Comparison of ENCODE assay signal across 2 cellular contexts in the genomic region with DNA sequence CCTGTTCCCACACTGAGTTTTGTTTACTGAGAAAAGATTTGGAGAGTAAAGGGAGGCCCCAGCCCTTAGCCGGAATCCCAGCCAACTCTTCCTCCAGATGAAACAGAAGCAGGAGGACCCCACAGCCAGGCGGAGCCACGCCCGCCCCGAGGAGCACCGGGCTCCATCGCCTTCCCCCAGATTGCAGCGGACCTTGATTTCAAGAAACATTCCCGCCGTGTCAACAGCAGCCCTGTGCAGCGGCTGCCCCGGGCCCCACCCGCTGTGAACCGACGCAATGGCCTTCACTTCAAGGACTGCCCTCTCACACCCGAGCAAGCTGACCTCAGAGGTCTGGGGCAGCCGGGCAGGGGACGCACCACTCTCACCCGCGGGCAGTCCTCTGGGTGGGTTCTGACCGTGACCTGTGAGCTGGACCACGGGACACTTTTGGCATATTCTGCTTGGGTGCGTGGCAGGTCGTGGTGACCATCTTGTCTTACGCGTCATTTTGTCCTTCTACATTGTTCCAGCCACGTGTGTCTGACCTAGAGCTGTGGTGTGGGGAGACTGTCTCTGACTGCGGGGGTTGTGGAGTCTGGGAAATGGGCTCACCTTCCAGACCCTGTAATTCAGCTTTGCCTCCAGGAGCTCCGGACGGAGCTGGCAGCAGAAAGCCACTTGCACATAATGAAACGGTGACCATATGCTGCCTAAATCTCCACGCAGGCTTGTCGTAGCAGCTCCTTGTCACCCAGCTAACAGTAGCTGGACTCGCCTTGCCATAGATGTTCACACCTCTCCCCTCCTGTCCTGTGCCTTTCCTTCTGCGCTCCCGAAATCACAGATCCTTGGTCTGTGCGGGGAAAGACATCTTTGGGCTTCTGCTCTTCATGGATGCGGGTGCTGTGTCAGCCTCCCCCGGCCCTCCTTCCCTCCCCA.
TF ChIP-seq lines count a peak whose summit lies in the region.

No MANE protein-coding gene starts in this region.

TF ChIP-seq in GM12878, 131 proteins besides CTCF, POLR2A, EP300 and RAD21:
- TF ChIP-seq NRF1 (conservative IDR thresholded peaks at IDR 0.05; ENCODE audit: low read depth, low read length) (no peak), MEF2A (IDR thresholded peaks at IDR 0.05; ENCODE audit: insufficient read depth, low read depth, low read length) (no peak), TAF1 (IDR thresholded peaks at IDR 0.05; ENCODE audit: borderline replicate concordance, low read depth, low read length) (no peak), MXI1 (IDR thresholded peaks at IDR 0.05; ENCODE audit: low read depth, low read length) (no peak), SMC3 (IDR thresholded peaks at IDR 0.05; ENCODE audit: borderline replicate concordance, low read length) (no peak), KDM1A (IDR thresholded peaks at IDR 0.05; ENCODE audit: borderline replicate concordance) (no peak), IRF4 (IDR thresholded peaks at IDR 0.05; ENCODE audit: low read depth, low read length) (no peak), YY1 (IDR thresholded peaks at IDR 0.05; ENCODE audit: low read depth, low read length) (no peak), RCOR1 (conservative IDR thresholded peaks at IDR 0.05; ENCODE audit: low read depth, low read length) (no peak), CBX3 (IDR thresholded peaks at IDR 0.05; ENCODE audit: borderline replicate concordance, low read depth) (no peak), SPI1 (IDR thresholded peaks at IDR 0.05; ENCODE audit: borderline replicate concordance, insufficient read depth, low read depth, low read length) (no peak), EZH2 (IDR thresholded peaks at IDR 0.05; ENCODE audit: borderline replicate concordance, control insufficient read depth, low read depth, low read length) (no peak), TCF3 (IDR thresholded peaks at IDR 0.05; ENCODE audit: borderline replicate concordance, insufficient read depth, low read depth, low read length) (no peak), PBX3 (IDR thresholded peaks at IDR 0.05; ENCODE audit: insufficient replicate concordance, low read depth, low read length) (no peak), ASH2L (IDR thresholded peaks at IDR 0.05; ENCODE audit: borderline replicate concordance, low read depth) (no peak), FOXM1 (IDR thresholded peaks at IDR 0.05; ENCODE audit: low read depth, low read length) (no peak), PRDM15 (CRISPR knock-in tag; IDR thresholded peaks at IDR 0.05) (no peak), BHLHE40 (IDR thresholded peaks at IDR 0.05; ENCODE audit: borderline replicate concordance in 1 of 2, low read depth in 2 of 2, low read length in 1 of 2) (no peak)
- TF ChIP-seq, protein P1, sequence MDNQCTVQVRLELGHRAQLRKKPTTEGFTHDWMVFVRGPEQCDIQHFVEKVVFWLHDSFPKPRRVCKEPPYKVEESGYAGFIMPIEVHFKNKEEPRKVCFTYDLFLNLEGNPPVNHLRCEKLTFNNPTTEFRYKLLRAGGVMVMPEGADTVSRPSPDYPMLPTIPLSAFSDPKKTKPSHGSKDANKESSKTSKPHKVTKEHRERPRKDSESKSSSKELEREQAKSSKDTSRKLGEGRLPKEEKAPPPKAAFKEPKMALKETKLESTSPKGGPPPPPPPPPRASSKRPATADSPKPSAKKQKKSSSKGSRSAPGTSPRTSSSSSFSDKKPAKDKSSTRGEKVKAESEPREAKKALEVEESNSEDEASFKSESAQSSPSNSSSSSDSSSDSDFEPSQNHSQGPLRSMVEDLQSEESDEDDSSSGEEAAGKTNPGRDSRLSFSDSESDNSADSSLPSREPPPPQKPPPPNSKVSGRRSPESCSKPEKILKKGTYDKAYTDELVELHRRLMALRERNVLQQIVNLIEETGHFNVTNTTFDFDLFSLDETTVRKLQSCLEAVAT (IDR thresholded peaks at IDR 0.05), result no peak

TF ChIP-seq in liver, 16 proteins besides CTCF, POLR2A, EP300 and RAD21:
- TF ChIP-seq RXRA (IDR thresholded peaks at IDR 0.05), result no peak
- no peak for TF ChIP-seq FOXA1 (IDR thresholded peaks at IDR 0.05)
- TF ChIP-seq, protein P2, sequence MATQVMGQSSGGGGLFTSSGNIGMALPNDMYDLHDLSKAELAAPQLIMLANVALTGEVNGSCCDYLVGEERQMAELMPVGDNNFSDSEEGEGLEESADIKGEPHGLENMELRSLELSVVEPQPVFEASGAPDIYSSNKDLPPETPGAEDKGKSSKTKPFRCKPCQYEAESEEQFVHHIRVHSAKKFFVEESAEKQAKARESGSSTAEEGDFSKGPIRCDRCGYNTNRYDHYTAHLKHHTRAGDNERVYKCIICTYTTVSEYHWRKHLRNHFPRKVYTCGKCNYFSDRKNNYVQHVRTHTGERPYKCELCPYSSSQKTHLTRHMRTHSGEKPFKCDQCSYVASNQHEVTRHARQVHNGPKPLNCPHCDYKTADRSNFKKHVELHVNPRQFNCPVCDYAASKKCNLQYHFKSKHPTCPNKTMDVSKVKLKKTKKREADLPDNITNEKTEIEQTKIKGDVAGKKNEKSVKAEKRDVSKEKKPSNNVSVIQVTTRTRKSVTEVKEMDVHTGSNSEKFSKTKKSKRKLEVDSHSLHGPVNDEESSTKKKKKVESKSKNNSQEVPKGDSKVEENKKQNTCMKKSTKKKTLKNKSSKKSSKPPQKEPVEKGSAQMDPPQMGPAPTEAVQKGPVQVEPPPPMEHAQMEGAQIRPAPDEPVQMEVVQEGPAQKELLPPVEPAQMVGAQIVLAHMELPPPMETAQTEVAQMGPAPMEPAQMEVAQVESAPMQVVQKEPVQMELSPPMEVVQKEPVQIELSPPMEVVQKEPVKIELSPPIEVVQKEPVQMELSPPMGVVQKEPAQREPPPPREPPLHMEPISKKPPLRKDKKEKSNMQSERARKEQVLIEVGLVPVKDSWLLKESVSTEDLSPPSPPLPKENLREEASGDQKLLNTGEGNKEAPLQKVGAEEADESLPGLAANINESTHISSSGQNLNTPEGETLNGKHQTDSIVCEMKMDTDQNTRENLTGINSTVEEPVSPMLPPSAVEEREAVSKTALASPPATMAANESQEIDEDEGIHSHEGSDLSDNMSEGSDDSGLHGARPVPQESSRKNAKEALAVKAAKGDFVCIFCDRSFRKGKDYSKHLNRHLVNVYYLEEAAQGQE (IDR thresholded peaks at IDR 0.05), result no peak
- TF ChIP-seq, protein P3, sequence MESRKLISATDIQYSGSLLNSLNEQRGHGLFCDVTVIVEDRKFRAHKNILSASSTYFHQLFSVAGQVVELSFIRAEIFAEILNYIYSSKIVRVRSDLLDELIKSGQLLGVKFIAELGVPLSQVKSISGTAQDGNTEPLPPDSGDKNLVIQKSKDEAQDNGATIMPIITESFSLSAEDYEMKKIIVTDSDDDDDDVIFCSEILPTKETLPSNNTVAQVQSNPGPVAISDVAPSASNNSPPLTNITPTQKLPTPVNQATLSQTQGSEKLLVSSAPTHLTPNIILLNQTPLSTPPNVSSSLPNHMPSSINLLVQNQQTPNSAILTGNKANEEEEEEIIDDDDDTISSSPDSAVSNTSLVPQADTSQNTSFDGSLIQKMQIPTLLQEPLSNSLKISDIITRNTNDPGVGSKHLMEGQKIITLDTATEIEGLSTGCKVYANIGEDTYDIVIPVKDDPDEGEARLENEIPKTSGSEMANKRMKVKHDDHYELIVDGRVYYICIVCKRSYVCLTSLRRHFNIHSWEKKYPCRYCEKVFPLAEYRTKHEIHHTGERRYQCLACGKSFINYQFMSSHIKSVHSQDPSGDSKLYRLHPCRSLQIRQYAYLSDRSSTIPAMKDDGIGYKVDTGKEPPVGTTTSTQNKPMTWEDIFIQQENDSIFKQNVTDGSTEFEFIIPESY (IDR thresholded peaks at IDR 0.05), result no peak
- TF ChIP-seq, protein P4, sequence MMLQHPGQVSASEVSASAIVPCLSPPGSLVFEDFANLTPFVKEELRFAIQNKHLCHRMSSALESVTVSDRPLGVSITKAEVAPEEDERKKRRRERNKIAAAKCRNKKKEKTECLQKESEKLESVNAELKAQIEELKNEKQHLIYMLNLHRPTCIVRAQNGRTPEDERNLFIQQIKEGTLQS (IDR thresholded peaks at IDR 0.05), result no peak
- TF ChIP-seq TAF1 (conservative IDR thresholded peaks at IDR 0.05), result no peak
- TF ChIP-seq HNF4A (conservative IDR thresholded peaks at IDR 0.05), result no peak
- no peak for TF ChIP-seq FOXA2 (IDR thresholded peaks at IDR 0.05)
- no peak for TF ChIP-seq SP1 (IDR thresholded peaks at IDR 0.05)
- no peak for TF ChIP-seq HNF4G (IDR thresholded peaks at IDR 0.05)
- TF ChIP-seq MAX (IDR thresholded peaks at IDR 0.05), result no peak
- no peak for TF ChIP-seq JUND (IDR thresholded peaks at IDR 0.05)
- no peak for TF ChIP-seq YY1 (IDR thresholded peaks at IDR 0.05)
- no peak for TF ChIP-seq GABPA (IDR thresholded peaks at IDR 0.05 in 1 of 2, conservative IDR thresholded peaks at IDR 0.05 in 1 of 2)
- no peak for TF ChIP-seq EGR1 (IDR thresholded peaks at IDR 0.05; ENCODE audit: low read depth in 2 of 2)
- TF ChIP-seq NR2F2 (IDR thresholded peaks at IDR 0.05), result no peak
TF ChIP-seq in liver: peak in this region for 0.
